ENCODE assay signal across 23 cellular contexts in genomic region chr17:79441607-79442006, GRCh38.
"Had no signal": no experiment of that assay in that cellular context is flagged by ENCODE, and none has a peak within 500 bp of the region (broad histone marks: within the 10 kb centered on the region; RNA-seq: fewer than 3 reads in every experiment).

No MANE protein-coding gene starts in this region.

- H3K36me3 Mint-ChIP-seq: immature natural killer cell, mesothelial cell of epicardium, naive B cell had no signal

- H2AFZ ChIP-seq: hepatocyte had no signal

- ATAC-seq: effector memory CD8-positive, alpha-beta T cell; foreskin keratinocyte; gastroesophageal sphincter; heart left ventricle; left colon; left lobe of liver; lower lobe of right lung; mucosa of descending colon had no signal

- H3K4me1 ChIP-seq: colonic mucosa, esophagus muscularis mucosa, foreskin keratinocyte, gastroesophageal sphincter, heart left ventricle, left ventricle myocardium inferior, lower lobe of right lung had no signal

- H3K27ac ChIP-seq: colonic mucosa, esophagus muscularis mucosa, foreskin keratinocyte, gastroesophageal sphincter, heart left ventricle, hepatocyte, left ventricle myocardium inferior, lower lobe of right lung had no signal

- DNase-seq: colonic mucosa; cortex of kidney; effector CD8-positive, alpha-beta T cell; effector memory CD8-positive, alpha-beta T cell; foreskin keratinocyte; heart left ventricle; hypothalamus; immature natural killer cell; islet precursor cell; kidney; kidney glomerular epithelial cell; left colon; left ventricle myocardium inferior; lower lobe of right lung; mesenchymal stem cell; mucosa of descending colon; naive B cell had no signal

- H3K4me3 Mint-ChIP-seq: dendritic cell treated with granulocyte-macrophage colony-stimulating factor and Interleukin-4, amounts not matched to agents 40 ng/mL and 50 ng/mL, for 4 days; effector memory CD8-positive, alpha-beta T cell; immature natural killer cell; mesothelial cell of epicardium; naive B cell had no signal

- H3K36me3 ChIP-seq: colonic mucosa, esophagus muscularis mucosa, gastroesophageal sphincter, heart left ventricle, left ventricle myocardium inferior, lower lobe of right lung had no signal

- H3K9me3 Mint-ChIP-seq: dendritic cell treated with granulocyte-macrophage colony-stimulating factor and Interleukin-4, amounts not matched to agents 40 ng/mL and 50 ng/mL, for 4 days; effector memory CD8-positive, alpha-beta T cell; mesothelial cell of epicardium had no signal

- H3K27me3 ChIP-seq: colonic mucosa, foreskin keratinocyte, hepatocyte had no signal

- H3K4me1 Mint-ChIP-seq: immature natural killer cell, mesothelial cell of epicardium, naive B cell had no signal

- H3K9me3 ChIP-seq: colonic mucosa, esophagus muscularis mucosa, gastroesophageal sphincter, heart left ventricle, left ventricle myocardium inferior, lower lobe of right lung, mucosa of descending colon had no signal

- H3K4me2 ChIP-seq: hepatocyte had no signal

- H3K27ac Mint-ChIP-seq: dendritic cell treated with granulocyte-macrophage colony-stimulating factor and Interleukin-4, amounts not matched to agents 40 ng/mL and 50 ng/mL, for 4 days; effector memory CD8-positive, alpha-beta T cell; immature natural killer cell; mesothelial cell of epicardium; naive B cell had no signal

- H3K4me3 ChIP-seq: colonic mucosa, esophagus muscularis mucosa, gastroesophageal sphincter, heart left ventricle, hepatocyte, left ventricle myocardium inferior, lower lobe of right lung, mucosa of descending colon had no signal
